In the genomic region with DNA sequence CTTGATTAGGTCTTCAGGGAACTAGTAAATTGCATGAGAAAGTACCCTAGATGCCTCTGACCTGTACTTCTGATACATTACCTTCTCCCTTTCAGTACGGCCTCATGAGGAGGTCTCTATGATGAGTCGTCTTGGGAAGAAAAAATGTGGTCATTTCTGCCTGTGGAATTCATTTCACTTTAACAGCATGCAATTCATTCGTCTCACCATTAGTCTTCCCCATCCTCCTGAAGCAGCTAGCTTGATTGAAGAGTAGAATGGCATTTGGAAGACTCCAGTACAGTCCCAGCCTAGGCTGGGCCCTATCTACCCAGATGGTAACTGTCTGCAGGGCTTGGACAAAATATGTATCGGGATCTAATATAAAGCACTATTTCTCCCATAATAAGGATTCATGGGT, we compare ENCODE assay signal across 12 cellular contexts. TPM values are rescaled to one million over a fixed set of nuclear protein-coding genes. Genes with fewer than 3 reads are reported as not detected.
DNase-seq lines count a peak whose midpoint lies in the region; ATAC-seq and TF ChIP-seq lines count a peak whose summit lies in the region.
"Had no signal": no experiment of that assay in that cellular context is flagged by ENCODE, and none has a peak within 500 bp of the region (broad histone marks: within the 10 kb centered on the region; RNA-seq: fewer than 3 reads in every experiment).

No MANE protein-coding gene starts in this region.

- H3K36me3 ChIP-seq in adipocyte (ENCODE audit: control insufficient read depth, insufficient read depth, low read length, severe bottlenecking), result no peaks in the 10 kb centered on the region
- H3K36me3 ChIP-seq: esophagus muscularis mucosa had no signal

- intact Hi-C loops in left ventricle myocardium superior (cut with micrococcal nuclease), result no loop called here

- peak; percentile 52 for TF ChIP-seq CTCF in HFFc6 (IDR thresholded peaks at IDR 0.05)
- no peak for TF ChIP-seq CTCF in coronary artery (IDR thresholded peaks at IDR 0.05)

- peaks cover 10% of the 10 kb centered on the region for H3K4me1 ChIP-seq in adipocyte (ENCODE audit: control insufficient read depth, insufficient read depth, low read length)
- H3K4me1 ChIP-seq: testis had no signal

- H3K4me3 ChIP-seq in adipocyte (ENCODE audit: low read length), result no peak overlapping the region
- no peak overlapping the region for H3K4me3 ChIP-seq in coronary artery
- H3K4me3 ChIP-seq: esophagus muscularis mucosa, testis had no signal

- no peaks in the 10 kb centered on the region; the same call in 1 of the 2 replicates for H3K27me3 Mint-ChIP-seq in HFFc6 (ENCODE audit: insufficient read depth)
- H3K27me3 Mint-ChIP-seq in naive thymus-derived CD8-positive, alpha-beta T cell, result peaks cover 0 to 5% (median 0%) of the 10 kb centered on the region in 5 donors

- peaks cover 43% of the 10 kb centered on the region for H3K4me1 Mint-ChIP-seq in HFFc6 (ENCODE audit: low read depth)
- H3K4me1 Mint-ChIP-seq in naive thymus-derived CD8-positive, alpha-beta T cell, result peaks cover 0 to 2% (median 0%) of the 10 kb centered on the region in 4 donors

- H3K4me3 Mint-ChIP-seq in HFFc6, result no peak overlapping the region
- H3K4me3 Mint-ChIP-seq in naive thymus-derived CD8-positive, alpha-beta T cell, result no peak overlapping the region

- H3K9ac ChIP-seq in adipocyte (ENCODE audit: low read length), result no peak overlapping the region

- H3K27ac Mint-ChIP-seq in HFFc6, result no peak overlapping the region
- no peak overlapping the region for H3K27ac Mint-ChIP-seq in naive thymus-derived CD8-positive, alpha-beta T cell

- no peak overlapping the region for H3K27ac ChIP-seq in coronary artery
- H3K27ac ChIP-seq: esophagus muscularis mucosa, testis had no signal

- no peaks in the 10 kb centered on the region for H3K27me3 ChIP-seq in adipocyte (replicated peaks; ENCODE audit: control insufficient read depth, insufficient read depth, low read length)
- H3K27me3 ChIP-seq: esophagus muscularis mucosa, testis had no signal

- no peaks in the 10 kb centered on the region for H3K36me3 Mint-ChIP-seq in HFFc6 (ENCODE audit: low read depth)
- no peaks in the 10 kb centered on the region for H3K36me3 Mint-ChIP-seq in naive thymus-derived CD8-positive, alpha-beta T cell

- peaks cover 1% of the 10 kb centered on the region for H3K9me3 ChIP-seq in adipocyte (ENCODE audit: control insufficient read depth, low read length)
- H3K9me3 ChIP-seq: esophagus muscularis mucosa, testis had no signal

- peak; percentile 23 for ATAC-seq in left lobe of liver
- no peak for ATAC-seq in left ventricle myocardium superior
- ATAC-seq in naive thymus-derived CD8-positive, alpha-beta T cell, result no peak
- ATAC-seq: left colon had no signal

- POLR2A ChIA-PET in naive thymus-derived CD8-positive, alpha-beta T cell (lab: Charles Lee), result no interaction called here

- DNase-seq in GM03348 (ENCODE audit: low spot score) (peak; percentile 9), HFFc6 (peak; percentile 45), adipocyte (ENCODE audit: low read depth) (peak; percentile 34), left lobe of liver (ENCODE audit: low spot score) (no peak), activated gamma-delta T cell treated with Interleukin-2 at 50 U/mL for 16 hours (no peak), coronary artery (ENCODE audit: low spot score) (no peak), left ventricle myocardium superior (no peak)
- DNase-seq in naive thymus-derived CD8-positive, alpha-beta T cell, result no peak
- DNase-seq: anterior cingulate cortex, left colon, testis had no signal

- H3K9me3 Mint-ChIP-seq in HFFc6, result 0 out of 2 replicates have a peak, but pooled peaks cover 2% of the 10 kb centered on the region
- H3K9me3 Mint-ChIP-seq in naive thymus-derived CD8-positive, alpha-beta T cell, result peaks cover 0 to under 1% (median 0%) of the 10 kb centered on the region in 9 donors

RNA-seq across cellular contexts. Expression of gene TMX3, which starts 52.1 kb away (rescaled TPM):
- total RNA-seq in HFFc6 (2021; fragmentation: NEBNext Ultra II Directional; extraction: Animal tissue kit (Norgen Biotek cat#: 25700)), result 10 to 100 TPM; 61.1 to 77.1 (median 71.4) TPM
- 15.6 TPM for total RNA-seq in left lobe of liver
- total RNA-seq in left ventricle myocardium superior, result 25.7 TPM
- total RNA-seq in naive thymus-derived CD8-positive, alpha-beta T cell, result 10 to 100 TPM; 66.6 to 72.4 TPM
- polyA plus RNA-seq in naive thymus-derived CD8-positive, alpha-beta T cell, result 10 to 100 TPM; 13.0 to 18.5 (median 17.7) TPM

Comparison
In these comparisons a context has a peak if more than half of its experiments do, and no peak if none do; other contexts are left out.
1. DNase-seq: peak in GM03348 (single experiment), HFFc6 (single experiment) and adipocyte (single experiment); none in left lobe of liver (single experiment), activated gamma-delta T cell treated with Interleukin-2 at 50 U/mL for 16 hours (single experiment), coronary artery (single experiment), left ventricle myocardium superior (single experiment) and naive thymus-derived CD8-positive, alpha-beta T cell (0 of 10).